In genomic region chr3:194330579-194330978, GRCh38 we compare ENCODE assay signal across 14 cellular contexts. TPM values are rescaled to one million over a fixed set of nuclear protein-coding genes. Genes with fewer than 3 reads are reported as not detected.
A peak's percentile ranks its signal among the peaks of the same experiment; 100 is the strongest.
DNase-seq lines count a peak whose midpoint lies in the region; ATAC-seq and TF ChIP-seq lines count a peak whose summit lies in the region.
"Had no signal": no experiment of that assay in that cellular context is flagged by ENCODE, and none has a peak within 500 bp of the region (broad histone marks: within the 10 kb centered on the region; RNA-seq: fewer than 3 reads in every experiment).

No MANE protein-coding gene starts in this region.

- H3K36me3 ChIP-seq in BLaER1 treated with 17β-estradiol and CSF1 and Interleukin-3, amounts not matched to agents 10 nM and 100 nM = no peaks in the 10 kb centered on the region
- H3K36me3 ChIP-seq in osteoblast (ENCODE audit: insufficient read depth, low read length) = no peaks in the 10 kb centered on the region
- H3K36me3 ChIP-seq in transverse colon = no peaks in the 10 kb centered on the region

- no peak overlapping the region for H3K4me3 Mint-ChIP-seq in naive thymus-derived CD8-positive, alpha-beta T cell
- no peak overlapping the region for H3K4me3 Mint-ChIP-seq in activated T-helper 2 cell treated with anti-CD3 and anti-CD28 coated beads, Interferon-gamma antibody, Interleukin-2, Interleukin-4, amounts not matched to agents 10 μg/mL and 5 μg/mL and 100 μg/mL, durations not matched to agents 14 hours and 24 hours and 36 hours (ENCODE audit: low read depth)
- H3K4me3 Mint-ChIP-seq: activated naive CD4-positive, alpha-beta T cell treated with anti-CD3 and anti-CD28 coated beads for 36 hours had no signal

- in situ Hi-C loops in transverse colon (cut with MboI; ENCODE audit: low pct_ligation_motif_present in 1 of 4, low pct_unique_long_range_greater_than_20kb in 1 of 4, low sequenced_read_pairs in 3 of 4) = no loop called here

- no peaks in the 10 kb centered on the region; a peak in 2 of 22 replicates for H4K20me1 ChIP-seq in BLaER1 treated with 17β-estradiol and CSF1 and Interleukin-3, amounts not matched to agents 10 nM and 100 nM
- H4K20me1 ChIP-seq in osteoblast (ENCODE audit: insufficient read depth, low read length) = no peaks in the 10 kb centered on the region

- TF ChIP-seq EP300 in transverse colon (IDR thresholded peaks at IDR 0.05; ENCODE audit: low read depth) = no peak

- no peak overlapping the region for H3K27ac Mint-ChIP-seq in naive thymus-derived CD8-positive, alpha-beta T cell
- H3K27ac Mint-ChIP-seq in activated T-helper 2 cell treated with anti-CD3 and anti-CD28 coated beads, Interferon-gamma antibody, Interleukin-2, Interleukin-4, amounts not matched to agents 10 μg/mL and 5 μg/mL and 100 μg/mL, durations not matched to agents 14 hours and 24 hours and 36 hours = no peak overlapping the region
- H3K27ac Mint-ChIP-seq: activated naive CD4-positive, alpha-beta T cell treated with anti-CD3 and anti-CD28 coated beads for 36 hours; CD4-positive, CD25-positive, alpha-beta regulatory T cell had no signal

- POLR2A ChIA-PET in naive thymus-derived CD8-positive, alpha-beta T cell (lab: Charles Lee) = no interaction called here

- peaks cover 20 to 34% (median 26%) of the 10 kb centered on the region in 11 experiments for H3K27me3 ChIP-seq in BLaER1 treated with 17β-estradiol and CSF1 and Interleukin-3, amounts not matched to agents 10 nM and 100 nM
- H3K27me3 ChIP-seq in osteoblast (ENCODE audit: insufficient read depth, low read length) = no peaks in the 10 kb centered on the region
- peaks cover 16% of the 10 kb centered on the region for H3K27me3 ChIP-seq in transverse colon

- H3K9me3 ChIP-seq in BLaER1 treated with 17β-estradiol and CSF1 and Interleukin-3, amounts not matched to agents 10 nM and 100 nM (replicated peaks in 1 of 11) = peaks cover 0 to 16% (median 6%) of the 10 kb centered on the region in 11 experiments; a peak in 9 of 22 replicates
- H3K9me3 ChIP-seq in osteoblast (ENCODE audit: low read depth, low read length) = no peaks in the 10 kb centered on the region
- no peaks in the 10 kb centered on the region for H3K9me3 ChIP-seq in transverse colon

- H3K27ac ChIP-seq in BLaER1 treated with 17β-estradiol and CSF1 and Interleukin-3, amounts not matched to agents 10 nM and 100 nM = no peak overlapping the region
- H3K27ac ChIP-seq in VCaP (peak overlapping the region; percentile 52), osteoblast (ENCODE audit: low read depth, low read length) (peak overlapping the region; percentile 40), transverse colon (no peak overlapping the region)

- ATAC-seq in naive thymus-derived CD8-positive, alpha-beta T cell = no peak

- intact Hi-C loops in activated T-helper 2 cell treated with anti-CD3 and anti-CD28 coated beads, Interferon-gamma antibody, Interleukin-2, Interleukin-4, amounts not matched to agents 10 μg/mL and 5 μg/mL and 100 μg/mL, durations not matched to agents 14 hours and 24 hours and 36 hours (cut with micrococcal nuclease) = loop anchor here (5.0 kb wide), 1 partner anchor 242 kb away; no protein-coding TSS in a partner anchor
- intact Hi-C loops in transverse colon (cut with DNase I; ENCODE audit: low total_unique reads) = no loop called here

- 0 out of 22 replicates have a peak overlapping the region, but pooled peaks of 1 of the 11 experiments have one; percentile 36 for H3K9ac ChIP-seq in BLaER1 treated with 17β-estradiol and CSF1 and Interleukin-3, amounts not matched to agents 10 nM and 100 nM

- H3K4me1 ChIP-seq in BLaER1 treated with 17β-estradiol and CSF1 and Interleukin-3, amounts not matched to agents 10 nM and 100 nM = peaks cover 11 to 20% (median 17%) of the 10 kb centered on the region in 10 experiments
- H3K4me1 ChIP-seq in osteoblast (ENCODE audit: insufficient read depth, low read length) = peaks cover 31% of the 10 kb centered on the region
- H3K4me1 ChIP-seq in transverse colon = peaks cover 0 to 8% (median 6%) of the 10 kb centered on the region in 4 donors

- 55 to 79% methylated on average over 4 of the region's 4 CpGs for WGBS in transverse colon (ENCODE audit: low coverage in 1 of 2), 2 donors

- H3K36me3 Mint-ChIP-seq in naive thymus-derived CD8-positive, alpha-beta T cell = no peaks in the 10 kb centered on the region
- no peaks in the 10 kb centered on the region for H3K36me3 Mint-ChIP-seq in activated T-helper 2 cell treated with anti-CD3 and anti-CD28 coated beads, Interferon-gamma antibody, Interleukin-2, Interleukin-4, amounts not matched to agents 10 μg/mL and 5 μg/mL and 100 μg/mL, durations not matched to agents 14 hours and 24 hours and 36 hours (ENCODE audit: low read depth)
- H3K36me3 Mint-ChIP-seq: CD4-positive, CD25-positive, alpha-beta regulatory T cell had no signal

- TF ChIP-seq CTCF in VCaP (conservative IDR thresholded peaks at IDR 0.05) = no peak
- TF ChIP-seq CTCF in fibroblast of the aortic adventitia (IDR thresholded peaks at IDR 0.05; ENCODE audit: insufficient read depth, low read length) = no peak
- no peak for TF ChIP-seq CTCF in osteoblast (IDR thresholded peaks at IDR 0.05; ENCODE audit: extremely low read depth, low read depth, low read length)
- TF ChIP-seq CTCF in transverse colon (IDR thresholded peaks at IDR 0.05) = no peak

- peaks cover 0 to 8% (median 5%) of the 10 kb centered on the region in 4 donors for H3K4me1 Mint-ChIP-seq in naive thymus-derived CD8-positive, alpha-beta T cell
- peaks cover 8% of the 10 kb centered on the region for H3K4me1 Mint-ChIP-seq in activated T-helper 2 cell treated with anti-CD3 and anti-CD28 coated beads, Interferon-gamma antibody, Interleukin-2, Interleukin-4, amounts not matched to agents 10 μg/mL and 5 μg/mL and 100 μg/mL, durations not matched to agents 14 hours and 24 hours and 36 hours (ENCODE audit: low read depth)

- H3K4me3 ChIP-seq in BLaER1 treated with 17β-estradiol and CSF1 and Interleukin-3, amounts not matched to agents 10 nM and 100 nM = no peak overlapping the region
- H3K4me3 ChIP-seq in fibroblast of the aortic adventitia (ENCODE audit: low read depth, low read length) (no peak overlapping the region), osteoblast (ENCODE audit: insufficient read depth, low read length) (no peak overlapping the region), transverse colon (no peak overlapping the region)
- H3K4me3 ChIP-seq: skin epidermis had no signal

- peak overlapping the region in 10 of 11 experiments; percentile 8 to 58 (median 40); a peak in 16 of 22 replicates for H3K4me2 ChIP-seq in BLaER1 treated with 17β-estradiol and CSF1 and Interleukin-3, amounts not matched to agents 10 nM and 100 nM
- H3K4me2 ChIP-seq in osteoblast (ENCODE audit: insufficient read depth, low read length) = no peak overlapping the region

- DNase-seq in fibroblast of the aortic adventitia (ENCODE audit: low read depth) = peak; percentile 74
- no peak for DNase-seq in osteoblast (ENCODE audit: insufficient read length, low spot score, missing footprints)
- DNase-seq in activated CD8-positive, alpha-beta memory T cell treated with anti-CD3 and anti-CD28 coated beads, Interleukin-2, amount 50 U/mL, for 48 hours = no peak
- no peak for DNase-seq in naive thymus-derived CD8-positive, alpha-beta T cell
- no peak for DNase-seq in activated T-helper 2 cell treated with anti-CD3 and anti-CD28 coated beads, Interferon-gamma antibody, Interleukin-2, Interleukin-4, amounts not matched to agents 10 μg/mL and 5 μg/mL and 100 μg/mL, durations not matched to agents 14 hours and 24 hours and 36 hours (ENCODE audit: low spot score)
- DNase-seq in transverse colon = no peak
- DNase-seq: activated naive CD4-positive, alpha-beta T cell treated with anti-CD3 and anti-CD28 coated beads for 36 hours; CD4-positive, CD25-positive, alpha-beta regulatory T cell; cortex of kidney had no signal

- peaks cover 11 to 27% (median 19%) of the 10 kb centered on the region in 5 donors for H3K27me3 Mint-ChIP-seq in naive thymus-derived CD8-positive, alpha-beta T cell
- H3K27me3 Mint-ChIP-seq in activated T-helper 2 cell treated with anti-CD3 and anti-CD28 coated beads, Interferon-gamma antibody, Interleukin-2, Interleukin-4, amounts not matched to agents 10 μg/mL and 5 μg/mL and 100 μg/mL, durations not matched to agents 14 hours and 24 hours and 36 hours (ENCODE audit: low read depth) = peaks cover 18% of the 10 kb centered on the region

- no peak for TF ChIP-seq POLR2A in transverse colon (IDR thresholded peaks at IDR 0.05)

- H3K9me3 Mint-ChIP-seq in naive thymus-derived CD8-positive, alpha-beta T cell = no peaks in the 10 kb centered on the region
- H3K9me3 Mint-ChIP-seq in activated T-helper 2 cell treated with anti-CD3 and anti-CD28 coated beads, Interferon-gamma antibody, Interleukin-2, Interleukin-4, amounts not matched to agents 10 μg/mL and 5 μg/mL and 100 μg/mL, durations not matched to agents 14 hours and 24 hours and 36 hours = no peaks in the 10 kb centered on the region
- H3K9me3 Mint-ChIP-seq: activated naive CD4-positive, alpha-beta T cell treated with anti-CD3 and anti-CD28 coated beads for 36 hours had no signal

- H2AFZ ChIP-seq in osteoblast (ENCODE audit: low read length) = peak overlapping the region; percentile 10

- H3K79me2 ChIP-seq in osteoblast (ENCODE audit: insufficient read depth, low read length) = no peaks in the 10 kb centered on the region

RNA-seq across cellular contexts. Expression of gene CPN2, which starts 20.5 kb away (rescaled TPM):
- total RNA-seq in fibroblast of the aortic adventitia (ENCODE audit: low replicate concordance) (not detected in 2 replicates), osteoblast (under 0.01 and 0.29 TPM in 2 replicates), transverse colon (under 1 TPM in 1 of 4 donors, not detected in 3; 0.14 TPM)
- not detected for total RNA-seq in naive thymus-derived CD8-positive, alpha-beta T cell
- not detected for polyA plus RNA-seq in naive thymus-derived CD8-positive, alpha-beta T cell
- total RNA-seq in activated T-helper 2 cell treated with anti-CD3 and anti-CD28 coated beads, Interferon-gamma antibody, Interleukin-2, Interleukin-4, amounts not matched to agents 10 μg/mL and 5 μg/mL and 100 μg/mL, durations not matched to agents 14 hours and 24 hours and 36 hours = not detected in 2 replicates
- total RNA-seq: activated naive CD4-positive, alpha-beta T cell treated with anti-CD3 and anti-CD28 coated beads for 36 hours; CD4-positive, CD25-positive, alpha-beta regulatory T cell; HT1080; urinary bladder had no signal
- polyA plus RNA-seq: CD4-positive, CD25-positive, alpha-beta regulatory T cell had no signal

RNA-seq across cellular contexts. Expression of gene LRRC15, which starts 39.0 kb away (rescaled TPM):
- total RNA-seq in fibroblast of the aortic adventitia (ENCODE audit: low replicate concordance) = 0.25 and 10.0 TPM in 2 replicates
- 3.6 and 5.0 TPM in 2 replicates for total RNA-seq in osteoblast
- not detected for total RNA-seq in naive thymus-derived CD8-positive, alpha-beta T cell
- not detected for polyA plus RNA-seq in naive thymus-derived CD8-positive, alpha-beta T cell
- not detected in 2 replicates for total RNA-seq in activated T-helper 2 cell treated with anti-CD3 and anti-CD28 coated beads, Interferon-gamma antibody, Interleukin-2, Interleukin-4, amounts not matched to agents 10 μg/mL and 5 μg/mL and 100 μg/mL, durations not matched to agents 14 hours and 24 hours and 36 hours
- under 1 TPM in 2 of 4 donors, not detected in 2; 0.14 to 0.32 TPM for total RNA-seq in transverse colon
- total RNA-seq: activated naive CD4-positive, alpha-beta T cell treated with anti-CD3 and anti-CD28 coated beads for 36 hours; CD4-positive, CD25-positive, alpha-beta regulatory T cell had no signal
- polyA plus RNA-seq: CD4-positive, CD25-positive, alpha-beta regulatory T cell had no signal

Comparison
In these comparisons a context has a peak if more than half of its experiments do, and no peak if none do; other contexts are left out.
1. H3K27ac ChIP-seq: peak in VCaP (single experiment) and osteoblast (single experiment); none in BLaER1 treated with 17β-estradiol and CSF1 and Interleukin-3, amounts not matched to agents 10 nM and 100 nM (0 of 11) and transverse colon (0 of 4).